In the genomic region with DNA sequence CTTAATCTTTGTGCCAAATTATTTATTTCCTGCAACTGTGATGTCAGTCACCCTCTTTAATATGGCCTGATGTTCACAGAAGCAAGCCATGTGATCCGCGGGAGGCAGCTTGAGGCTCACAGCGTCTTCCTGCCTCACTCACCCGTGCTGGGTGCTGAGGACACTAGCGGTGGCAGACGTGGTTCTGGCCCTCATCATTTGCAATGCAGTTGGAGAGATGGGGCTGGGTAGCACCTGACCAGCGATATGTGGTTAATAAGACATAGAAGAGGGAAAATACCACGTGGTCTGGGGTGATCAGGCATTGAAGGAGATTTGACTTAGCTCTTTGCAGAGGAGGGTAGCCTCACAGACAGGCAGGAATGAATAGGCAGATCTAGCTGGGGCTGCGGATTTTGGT, we compare ENCODE assay signal across 17 cellular contexts.
DNase-seq lines count a peak whose midpoint lies in the region; ATAC-seq and TF ChIP-seq lines count a peak whose summit lies in the region.
"Had no signal": no experiment of that assay in that cellular context is flagged by ENCODE, and none has a peak within 500 bp of the region (broad histone marks: within the 10 kb centered on the region; RNA-seq: fewer than 3 reads in every experiment).

No MANE protein-coding gene starts in this region.

- H3K27ac Mint-ChIP-seq in activated CD4-positive, alpha-beta T cell treated with anti-CD3 and anti-CD28 coated beads, Interleukin-2, amount 10 ng/mL, durations not matched to agents 24 days and 14 days, result peak overlapping the region; percentile 10
- H3K27ac Mint-ChIP-seq in activated CD4-positive, alpha-beta T cell treated with anti-CD3 and anti-CD28 coated beads, Interleukin-2, amount 10 ng/mL, durations not matched to agents 7 days and 5 days, result no peak overlapping the region
- H3K27ac Mint-ChIP-seq in activated T-helper 1 cell treated with anti-CD3 and anti-CD28 coated beads, Interleukin-12 subunit alpha, Interleukin-12 subunit beta, Interleukin-2, Interleukin-4 antibody, amounts not matched to agents 30 ng/mL and 10 ng/mL and 1 ng/mL, durations not matched to agents 14 hours and 24 hours and 36 hours, result peak overlapping the region; percentile 27
- peak overlapping the region; percentile 62 to 68 (median 67) for H3K27ac Mint-ChIP-seq in nephron
- no peak overlapping the region for H3K27ac Mint-ChIP-seq in CD14-positive monocyte

- peaks cover 4% of the 10 kb centered on the region for H3K36me3 Mint-ChIP-seq in activated CD4-positive, alpha-beta T cell treated with anti-CD3 and anti-CD28 coated beads, Interleukin-2, amount 10 ng/mL, durations not matched to agents 24 days and 14 days (ENCODE audit: low read depth)
- H3K36me3 Mint-ChIP-seq in activated CD4-positive, alpha-beta T cell treated with anti-CD3 and anti-CD28 coated beads, Interleukin-2, amount 10 ng/mL, durations not matched to agents 7 days and 5 days (ENCODE audit: low read depth), result peaks cover 21% of the 10 kb centered on the region
- H3K36me3 Mint-ChIP-seq in activated T-helper 1 cell treated with anti-CD3 and anti-CD28 coated beads, Interleukin-12 subunit alpha, Interleukin-12 subunit beta, Interleukin-2, Interleukin-4 antibody, amounts not matched to agents 30 ng/mL and 10 ng/mL and 1 ng/mL, durations not matched to agents 14 hours and 24 hours and 36 hours (ENCODE audit: low read depth), result peaks cover 9% of the 10 kb centered on the region
- H3K36me3 Mint-ChIP-seq in nephron (ENCODE audit: low read depth), result peaks cover 26% of the 10 kb centered on the region
- peaks cover 16 to 19% of the 10 kb centered on the region in 2 donors for H3K36me3 Mint-ChIP-seq in CD14-positive monocyte

- no peaks in the 10 kb centered on the region for H3K9me3 Mint-ChIP-seq in activated CD4-positive, alpha-beta T cell treated with anti-CD3 and anti-CD28 coated beads, Interleukin-2, amount 10 ng/mL, durations not matched to agents 24 days and 14 days
- H3K9me3 Mint-ChIP-seq in activated CD4-positive, alpha-beta T cell treated with anti-CD3 and anti-CD28 coated beads, Interleukin-2, amount 10 ng/mL, durations not matched to agents 7 days and 5 days, result peaks cover 8% of the 10 kb centered on the region
- H3K9me3 Mint-ChIP-seq in activated T-helper 1 cell treated with anti-CD3 and anti-CD28 coated beads, Interleukin-12 subunit alpha, Interleukin-12 subunit beta, Interleukin-2, Interleukin-4 antibody, amounts not matched to agents 30 ng/mL and 10 ng/mL and 1 ng/mL, durations not matched to agents 14 hours and 24 hours and 36 hours, result no peaks in the 10 kb centered on the region
- H3K9me3 Mint-ChIP-seq in nephron (no peaks in the 10 kb centered on the region), CD14-positive monocyte (peaks cover 0 to 7% (median 3%) of the 10 kb centered on the region in 7 donors)

- no peak overlapping the region for H3K4me3 Mint-ChIP-seq in activated CD4-positive, alpha-beta T cell treated with anti-CD3 and anti-CD28 coated beads, Interleukin-2, amount 10 ng/mL, durations not matched to agents 24 days and 14 days
- no peak overlapping the region for H3K4me3 Mint-ChIP-seq in activated CD4-positive, alpha-beta T cell treated with anti-CD3 and anti-CD28 coated beads, Interleukin-2, amount 10 ng/mL, durations not matched to agents 7 days and 5 days
- H3K4me3 Mint-ChIP-seq in activated T-helper 1 cell treated with anti-CD3 and anti-CD28 coated beads, Interleukin-12 subunit alpha, Interleukin-12 subunit beta, Interleukin-2, Interleukin-4 antibody, amounts not matched to agents 30 ng/mL and 10 ng/mL and 1 ng/mL, durations not matched to agents 14 hours and 24 hours and 36 hours, result no peak overlapping the region
- no peak overlapping the region for H3K4me3 Mint-ChIP-seq in nephron
- H3K4me3 Mint-ChIP-seq in CD14-positive monocyte, result no peak overlapping the region

- no peak for DNase-seq in activated CD4-positive, alpha-beta T cell treated with anti-CD3 and anti-CD28 coated beads, Interleukin-2, amount 10 ng/mL, durations not matched to agents 24 days and 14 days
- no peak for DNase-seq in activated CD4-positive, alpha-beta T cell treated with anti-CD3 and anti-CD28 coated beads, Interleukin-2, amount 10 ng/mL, durations not matched to agents 7 days and 5 days
- no peak for DNase-seq in activated T-helper 1 cell treated with anti-CD3 and anti-CD28 coated beads, Interleukin-12 subunit alpha, Interleukin-12 subunit beta, Interleukin-2, Interleukin-4 antibody, amounts not matched to agents 30 ng/mL and 10 ng/mL and 1 ng/mL, durations not matched to agents 14 hours and 24 hours and 36 hours (ENCODE audit: low spot score)
- DNase-seq in CD14-positive monocyte (ENCODE audit: low spot score) (no peak), hepatic stellate cell (ENCODE audit: low spot score) (no peak), KG1 (lab: John Stamatoyannopoulos, UW) (no peak)
- DNase-seq: 8988T; activated CD4-positive, alpha-beta T cell treated with anti-CD3 and anti-CD28 coated beads, Interleukin-2, amount 50 U/mL, for 48 hours; hippocampal formation; islet precursor cell; Kasumi-1; NCI-H1092; NCI-H2081; NCI-H524; stimulated activated CD4-positive, alpha-beta T cell treated with anti-CD3 and anti-CD28 coated beads, Interleukin-4, amount 100 ng/mL, for 1 hour had no signal

- CTCF ChIA-PET in activated CD4-positive, alpha-beta T cell treated with anti-CD3 and anti-CD28 coated beads, Interleukin-2, amount 10 ng/mL, durations not matched to agents 7 days and 5 days (lab: Charles Lee), result no interaction called here

- H3K27me3 Mint-ChIP-seq in activated CD4-positive, alpha-beta T cell treated with anti-CD3 and anti-CD28 coated beads, Interleukin-2, amount 10 ng/mL, durations not matched to agents 24 days and 14 days, result no peaks in the 10 kb centered on the region
- H3K27me3 Mint-ChIP-seq in activated CD4-positive, alpha-beta T cell treated with anti-CD3 and anti-CD28 coated beads, Interleukin-2, amount 10 ng/mL, durations not matched to agents 7 days and 5 days, result no peaks in the 10 kb centered on the region
- H3K27me3 Mint-ChIP-seq in activated T-helper 1 cell treated with anti-CD3 and anti-CD28 coated beads, Interleukin-12 subunit alpha, Interleukin-12 subunit beta, Interleukin-2, Interleukin-4 antibody, amounts not matched to agents 30 ng/mL and 10 ng/mL and 1 ng/mL, durations not matched to agents 14 hours and 24 hours and 36 hours (ENCODE audit: insufficient read depth), result no peaks in the 10 kb centered on the region
- H3K27me3 Mint-ChIP-seq in nephron (ENCODE audit: low read depth) (no peaks in the 10 kb centered on the region), CD14-positive monocyte (ENCODE audit: low read depth in 3 of 3) (no peaks in the 10 kb centered on the region)

- peak; percentile 63 for ATAC-seq in HG02588 (IDR thresholded peaks at IDR 0.05; ENCODE audit: unreplicated experiment)

- POLR2A ChIA-PET in activated CD4-positive, alpha-beta T cell treated with anti-CD3 and anti-CD28 coated beads, Interleukin-2, amount 10 ng/mL, durations not matched to agents 7 days and 5 days (lab: Charles Lee), result interaction anchor here (0.6 to 0.7 kb wide), 2 partner anchors 175 to 256 kb away, joined by 3 to 8 read pairs; no protein-coding TSS in a partner anchor

- no peak for TF ChIP-seq CTCF in nephron (IDR thresholded peaks at IDR 0.05; ENCODE audit: unreplicated experiment in 3 of 3)
- no peak for TF ChIP-seq CTCF in CD14-positive monocyte (IDR thresholded peaks at IDR 0.05)

- intact Hi-C loops in activated CD4-positive, alpha-beta T cell treated with anti-CD3 and anti-CD28 coated beads, Interleukin-2, amount 10 ng/mL, durations not matched to agents 24 days and 14 days (cut with micrococcal nuclease), result no loop called here
- intact Hi-C loops in activated T-helper 1 cell treated with anti-CD3 and anti-CD28 coated beads, Interleukin-12 subunit alpha, Interleukin-12 subunit beta, Interleukin-2, Interleukin-4 antibody, amounts not matched to agents 30 ng/mL and 10 ng/mL and 1 ng/mL, durations not matched to agents 14 hours and 24 hours and 36 hours (cut with micrococcal nuclease), result loop anchor here (10.0 kb wide), 1 partner anchor 706 kb away; no protein-coding TSS in a partner anchor
- intact Hi-C loops in CD14-positive monocyte (cut with micrococcal nuclease), result no loop called here

- H3K4me1 Mint-ChIP-seq in activated CD4-positive, alpha-beta T cell treated with anti-CD3 and anti-CD28 coated beads, Interleukin-2, amount 10 ng/mL, durations not matched to agents 24 days and 14 days, result peaks cover 38% of the 10 kb centered on the region
- peaks cover 32% of the 10 kb centered on the region for H3K4me1 Mint-ChIP-seq in activated CD4-positive, alpha-beta T cell treated with anti-CD3 and anti-CD28 coated beads, Interleukin-2, amount 10 ng/mL, durations not matched to agents 7 days and 5 days
- H3K4me1 Mint-ChIP-seq in activated T-helper 1 cell treated with anti-CD3 and anti-CD28 coated beads, Interleukin-12 subunit alpha, Interleukin-12 subunit beta, Interleukin-2, Interleukin-4 antibody, amounts not matched to agents 30 ng/mL and 10 ng/mL and 1 ng/mL, durations not matched to agents 14 hours and 24 hours and 36 hours (ENCODE audit: low read depth), result peaks cover 49% of the 10 kb centered on the region
- H3K4me1 Mint-ChIP-seq in nephron (peaks cover 16% of the 10 kb centered on the region), CD14-positive monocyte (peaks cover 16% of the 10 kb centered on the region)

Comparison
In these comparisons a context has a peak if more than half of its experiments do, and no peak if none do; other contexts are left out.
1. H3K27ac Mint-ChIP-seq: peak in activated CD4-positive, alpha-beta T cell treated with anti-CD3 and anti-CD28 coated beads, Interleukin-2, amount 10 ng/mL, durations not matched to agents 24 days and 14 days (single experiment), activated T-helper 1 cell treated with anti-CD3 and anti-CD28 coated beads, Interleukin-12 subunit alpha, Interleukin-12 subunit beta, Interleukin-2, Interleukin-4 antibody, amounts not matched to agents 30 ng/mL and 10 ng/mL and 1 ng/mL, durations not matched to agents 14 hours and 24 hours and 36 hours (single experiment) and nephron (3 of 3); none in activated CD4-positive, alpha-beta T cell treated with anti-CD3 and anti-CD28 coated beads, Interleukin-2, amount 10 ng/mL, durations not matched to agents 7 days and 5 days (single experiment) and CD14-positive monocyte (0 of 7).